In genomic region chr7:69922011-69922803, GRCh38 we compare ENCODE assay signal across 18 cellular contexts.
A peak's percentile ranks its signal among the peaks of the same experiment; 100 is the strongest.
DNase-seq lines count a peak whose midpoint lies in the region; ATAC-seq and TF ChIP-seq lines count a peak whose summit lies in the region.
"Had no signal": no experiment of that assay in that cellular context is flagged by ENCODE, and none has a peak within 500 bp of the region (broad histone marks: within the 10 kb centered on the region; RNA-seq: fewer than 3 reads in every experiment).

No MANE protein-coding gene starts in this region.

- H3K9me3 ChIP-seq in esophagus squamous epithelium, result no peaks in the 10 kb centered on the region
- H3K9me3 ChIP-seq: upper lobe of left lung had no signal

- ATAC-seq in HG02571 (IDR thresholded peaks at IDR 0.05; ENCODE audit: unreplicated experiment) (peak; percentile 58), HG03442 (IDR thresholded peaks at IDR 0.05; ENCODE audit: unreplicated experiment) (peak; percentile 86)
- ATAC-seq: activated CD8-positive, alpha-beta memory T cell treated with anti-CD3 and anti-CD28 coated beads, Interleukin-2, amount 10 ng/mL, durations not matched to agents 7 days and 5 days; CD8-positive, alpha-beta T cell; esophagus mucosa had no signal

- H3K36me3 ChIP-seq in esophagus squamous epithelium, result no peaks in the 10 kb centered on the region
- H3K36me3 ChIP-seq: upper lobe of left lung had no signal

- WGBS in esophagus squamous epithelium, 2 donors, result 87 to 91% methylated on average over 8 of the region's 8 CpGs

- intact Hi-C loops in esophagus squamous epithelium (cut with DNase I), result no loop called here

- no peaks in the 10 kb centered on the region for H3K4me1 ChIP-seq in esophagus squamous epithelium
- H3K4me1 ChIP-seq: upper lobe of left lung had no signal

- no peak for TF ChIP-seq CTCF in esophagus squamous epithelium (IDR thresholded peaks at IDR 0.05)

- no peak for TF ChIP-seq POLR2A in esophagus squamous epithelium (IDR thresholded peaks at IDR 0.05)

- no peak overlapping the region for H3K4me3 ChIP-seq in esophagus squamous epithelium
- H3K4me3 ChIP-seq: upper lobe of left lung had no signal

- H3K27ac ChIP-seq in esophagus squamous epithelium, result no peak overlapping the region
- H3K27ac ChIP-seq: upper lobe of left lung had no signal

- H3K27me3 ChIP-seq in esophagus squamous epithelium, result no peaks in the 10 kb centered on the region
- H3K27me3 ChIP-seq: upper lobe of left lung had no signal

- DNase-seq in NCI-H2171 treated with DMSO at 0.1 percent for 48 hours (lab: John Stamatoyannopoulos, UW), result peak; percentile 23
- DNase-seq in NCI-H2171 (lab: John Stamatoyannopoulos, UW), result no peak
- no peak for DNase-seq in GF-D8 (lab: John Stamatoyannopoulos, UW)
- no peak for DNase-seq in esophagus squamous epithelium (lab: John Stamatoyannopoulos, UW)
- no peak for DNase-seq in NCI-H345 (lab: John Stamatoyannopoulos, UW)
- no peak for DNase-seq in occipital lobe (lab: John Stamatoyannopoulos, UW)
- DNase-seq: 8988T; activated CD8-positive, alpha-beta memory T cell treated with anti-CD3 and anti-CD28 coated beads, Interleukin-2, amount 10 ng/mL, durations not matched to agents 7 days and 5 days; CD8-positive, alpha-beta T cell; GOT3; mammary epithelial cell; MV-4-11; NCI-H524; T-helper 9 cell; upper lobe of left lung had no signal
